In the genomic region with DNA sequence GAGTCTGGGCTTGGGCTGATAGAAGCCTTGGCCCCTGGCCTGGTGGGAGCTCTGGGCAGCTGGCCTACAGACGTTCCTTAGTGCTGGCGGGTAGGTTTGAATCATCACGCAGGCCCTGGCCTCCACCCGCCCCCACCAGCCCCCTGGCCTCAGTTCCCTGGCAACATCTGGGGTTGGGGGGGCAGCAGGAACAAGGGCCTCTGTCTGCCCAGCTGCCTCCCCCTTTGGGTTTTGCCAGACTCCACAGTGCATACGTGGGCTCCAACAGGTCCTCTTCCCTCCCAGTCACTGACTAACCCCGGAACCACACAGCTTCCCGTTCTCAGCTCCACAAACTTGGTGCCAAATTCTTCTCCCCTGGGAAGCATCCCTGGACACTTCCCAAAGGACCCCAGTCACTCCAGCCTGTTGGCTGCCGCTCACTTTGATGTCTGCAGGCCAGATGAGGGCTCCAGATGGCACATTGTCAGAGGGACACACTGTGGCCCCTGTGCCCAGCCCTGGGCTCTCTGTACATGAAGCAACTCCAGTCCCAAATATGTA, we compare ENCODE assay signal across 9 cellular contexts. TPM values are rescaled to one million over a fixed set of nuclear protein-coding genes. Genes with fewer than 3 reads are reported as not detected.
DNase-seq lines count a peak whose midpoint lies in the region; ATAC-seq and TF ChIP-seq lines count a peak whose summit lies in the region.
"Had no signal": no experiment of that assay in that cellular context is flagged by ENCODE, and none has a peak within 500 bp of the region (broad histone marks: within the 10 kb centered on the region; RNA-seq: fewer than 3 reads in every experiment).

No MANE protein-coding gene starts in this region.

- no peaks in the 10 kb centered on the region for H3K9me3 ChIP-seq in lower lobe of right lung

- H3K4me1 ChIP-seq in lower lobe of right lung, result peaks cover 32% of the 10 kb centered on the region

- CTCF ChIA-PET in activated naive CD4-positive, alpha-beta T cell treated with anti-CD3 and anti-CD28 coated beads for 36 hours (lab: Charles Lee), result interaction anchor here (0.5 to 4.5 kb wide), 33 partner anchors 9 to 473 kb away, joined by 3 to 45 read pairs (median 4); a partner anchor contains a TSS

- no peak overlapping the region for H3K27ac ChIP-seq in lower lobe of right lung

- no peaks in the 10 kb centered on the region for H3K9me3 Mint-ChIP-seq in activated naive CD4-positive, alpha-beta T cell treated with anti-CD3 and anti-CD28 coated beads for 36 hours

- no peak for DNase-seq in activated naive CD4-positive, alpha-beta T cell treated with anti-CD3 and anti-CD28 coated beads for 36 hours
- DNase-seq in activated naive CD4-positive, alpha-beta T cell treated with Interleukin-2 at 50 U/mL for 16 hours, result no peak
- DNase-seq in astrocyte of the cerebellum (ENCODE audit: low read depth) (peak; percentile 38), lower lobe of right lung (peak; percentile 49), ureter (ENCODE audit: low spot score) (peak; percentile 69)

- no peaks in the 10 kb centered on the region for H3K27me3 Mint-ChIP-seq in activated naive CD4-positive, alpha-beta T cell treated with anti-CD3 and anti-CD28 coated beads for 36 hours (ENCODE audit: low read depth)

- H3K27ac Mint-ChIP-seq in activated naive CD4-positive, alpha-beta T cell treated with anti-CD3 and anti-CD28 coated beads for 36 hours, result no peak overlapping the region

- no peak for ATAC-seq in lower lobe of right lung
- no peak for ATAC-seq in HG03521 (IDR thresholded peaks at IDR 0.05; ENCODE audit: unreplicated experiment)
- no peak for ATAC-seq in HG02885 (IDR thresholded peaks at IDR 0.05; ENCODE audit: poor library complexity, unreplicated experiment)
- ATAC-seq in HG02884 (IDR thresholded peaks at IDR 0.05; ENCODE audit: unreplicated experiment), result no peak

- H3K4me3 Mint-ChIP-seq in activated naive CD4-positive, alpha-beta T cell treated with anti-CD3 and anti-CD28 coated beads for 36 hours, result peak overlapping the region; percentile 97

- intact Hi-C loops in activated naive CD4-positive, alpha-beta T cell treated with anti-CD3 and anti-CD28 coated beads for 36 hours (cut with micrococcal nuclease), result loop anchor here (1.0 kb wide), 8 partner anchors 45 to 310 kb away; a partner anchor contains a TSS
- intact Hi-C loops in lower lobe of right lung (cut with DNase I), result no loop called here

- H3K4me3 ChIP-seq in astrocyte of the cerebellum (ENCODE audit: low read depth, low read length) (no peak overlapping the region), lower lobe of right lung (no peak overlapping the region)

- peaks cover 11% of the 10 kb centered on the region for H3K4me1 Mint-ChIP-seq in activated naive CD4-positive, alpha-beta T cell treated with anti-CD3 and anti-CD28 coated beads for 36 hours (ENCODE audit: low read depth)

- TF ChIP-seq CTCF in astrocyte of the cerebellum (IDR thresholded peaks at IDR 0.05; ENCODE audit: low read depth, low read length, missing control alignments), result no peak
- no peak for TF ChIP-seq CTCF in lower lobe of right lung (IDR thresholded peaks at IDR 0.05)

- H3K27me3 ChIP-seq in lower lobe of right lung (ENCODE audit: low read depth), result no peaks in the 10 kb centered on the region
- H3K27me3 ChIP-seq: dorsolateral prefrontal cortex had no signal

- in situ Hi-C loops in astrocyte of the cerebellum (cut with HindIII; ENCODE audit: low sequenced_read_pairs), result no loop called here

- peaks cover 10% of the 10 kb centered on the region for H3K36me3 Mint-ChIP-seq in activated naive CD4-positive, alpha-beta T cell treated with anti-CD3 and anti-CD28 coated beads for 36 hours (ENCODE audit: low read depth)

- H3K36me3 ChIP-seq in lower lobe of right lung, result no peaks in the 10 kb centered on the region

RNA-seq across cellular contexts. Expression of a gene that starts 1.0 kb away (rescaled TPM):
- total RNA-seq in activated naive CD4-positive, alpha-beta T cell treated with anti-CD3 and anti-CD28 coated beads for 36 hours, result 10 to 100 TPM; 35.9 to 37.3 TPM
- 196 TPM for total RNA-seq in lower lobe of right lung
- 261 TPM for total RNA-seq in ureter

Comparison
In these comparisons a context has a peak if more than half of its experiments do, and no peak if none do; other contexts are left out.
1. DNase-seq: peak in astrocyte of the cerebellum (single experiment), lower lobe of right lung (single experiment) and ureter (single experiment); none in activated naive CD4-positive, alpha-beta T cell treated with anti-CD3 and anti-CD28 coated beads for 36 hours (single experiment) and activated naive CD4-positive, alpha-beta T cell treated with Interleukin-2 at 50 U/mL for 16 hours (single experiment).